In genomic region chr18:22667616-22668422, GRCh38 we compare ENCODE assay signal across 11 cellular contexts.
A peak's percentile ranks its signal among the peaks of the same experiment; 100 is the strongest.
DNase-seq lines count a peak whose midpoint lies in the region; ATAC-seq, FAIRE-seq and TF ChIP-seq lines count a peak whose summit lies in the region.
"Had no signal": no experiment of that assay in that cellular context is flagged by ENCODE, and none has a peak within 500 bp of the region (broad histone marks: within the 10 kb centered on the region; RNA-seq: fewer than 3 reads in every experiment).

No MANE protein-coding gene starts in this region.

- H3K4me3 ChIP-seq in K562: no peak overlapping the region

- no peak for TF ChIP-seq POLR2A in K562 (conservative IDR thresholded peaks at IDR 0.05)

- H4K20me1 ChIP-seq in K562 (replicated peaks; ENCODE audit: control insufficient read depth, insufficient read depth, low read length): no peaks in the 10 kb centered on the region

- peak; percentile 92 for TF ChIP-seq EP300 in K562 (IDR thresholded peaks at IDR 0.05; ENCODE audit: low read length)

- peaks cover 3% of the 10 kb centered on the region for H3K9me1 ChIP-seq in K562 (ENCODE audit: control insufficient read depth, insufficient read depth, low read length)

- H3K27ac ChIP-seq in K562 (ENCODE audit: extremely low read depth, low read depth, low read length): peak overlapping the region; percentile 85

- DNase-seq in K562 (ENCODE audit: extremely low read depth in 1 of 4, low spot score in 3 of 4): peak; percentile 84 to 92 (median 87)
- DNase-seq in pulmonary artery endothelial cell (ENCODE audit: low read depth, low spot score): peak; percentile 88
- no peak for DNase-seq in NCI-H2029 treated with DMSO at 0.1 percent for 48 hours (lab: John Stamatoyannopoulos, UW)
- DNase-seq in hippocampal formation (lab: John Stamatoyannopoulos, UW): no peak
- DNase-seq: right cardiac atrium had no signal

- peak; percentile 68 for ATAC-seq in GM18511 (IDR thresholded peaks at IDR 0.05; ENCODE audit: unreplicated experiment)
- ATAC-seq in HG03520 (IDR thresholded peaks at IDR 0.05; ENCODE audit: unreplicated experiment): peak; percentile 78
- ATAC-seq in K562: peak; percentile 88
- ATAC-seq in GM19452 (IDR thresholded peaks at IDR 0.05; ENCODE audit: unreplicated experiment): no peak
- no peak for ATAC-seq in HG02678 (IDR thresholded peaks at IDR 0.05; ENCODE audit: unreplicated experiment)
- ATAC-seq: Panc1 had no signal

- H2AFZ ChIP-seq in K562 (ENCODE audit: low read depth, low read length): peak overlapping the region; percentile 57

- peaks cover 2% of the 10 kb centered on the region; the same call in 1 of the 2 replicates for H3K9me3 ChIP-seq in K562 (replicated peaks; ENCODE audit: control insufficient read depth, insufficient read depth, low read depth, low read length)

- BruUV-seq in K562 (replicated peaks; lab: Mats Ljungman, UMichigan): no TSS peak

- intact Hi-C loops in K562 (cut with micrococcal nuclease): no loop called here

- 5% methylated on average over 8 of the region's 8 CpGs for WGBS in K562 (ENCODE audit: insufficient coverage, low coverage, missing lambda C conversion rate)

- no peak for TF ChIP-seq CTCF in K562 (IDR thresholded peaks at IDR 0.05 in 2 of 3, conservative IDR thresholded peaks at IDR 0.05 in 1 of 3; ENCODE audit: insufficient read depth in 2 of 3, low read depth in 1 of 3, low read length in 3 of 3)

- peak overlapping the region in 1 of 2 experiments; percentile 48; a peak in 2 of 4 replicates for H3K9ac ChIP-seq in K562 (ENCODE audit: insufficient read depth in 1 of 2, low read depth in 2 of 2, low read length in 2 of 2)

- no peaks in the 10 kb centered on the region for H3K27me3 ChIP-seq in K562 (ENCODE audit: control insufficient read depth in 2 of 2, insufficient read depth in 2 of 2, low read length in 2 of 2)

- H3K4me1 ChIP-seq in K562 (replicated peaks in 1 of 2; ENCODE audit: control insufficient read depth in 2 of 2, insufficient read depth in 2 of 2, low read length in 2 of 2): peaks cover 3 to 30% of the 10 kb centered on the region in 2 experiments; a peak in 4 of 5 replicates

- H3K36me3 ChIP-seq in K562 (ENCODE audit: control insufficient read depth, insufficient read depth, low read length): no peaks in the 10 kb centered on the region

- peak; percentile 93 for FAIRE-seq in K562 (lab: Jason Lieb, UNC)
- FAIRE-seq: GM18507 had no signal

- CTCF ChIA-PET in K562 (lab: Yijun Ruan, JAX; ENCODE audit: low intra/inter-chr PET ratio): no interaction called here

- peak overlapping the region; percentile 64 for H3K4me2 ChIP-seq in K562 (ENCODE audit: insufficient read depth, low read length)

- POLR2A ChIA-PET in K562 (lab: Yijun Ruan, JAX): no interaction called here

- TF ChIP-seq RAD21 in K562 (CRISPR knock-in tag; conservative IDR thresholded peaks at IDR 0.05 in 1 of 2, IDR thresholded peaks at IDR 0.05 in 1 of 2): no peak

- H3K79me2 ChIP-seq in K562 (ENCODE audit: control insufficient read depth, insufficient read depth, low read length): no peaks in the 10 kb centered on the region

- in situ Hi-C loops in K562 (cut with MboI): no loop called here

TF ChIP-seq in K562, 482 proteins besides CTCF, POLR2A, EP300 and RAD21 (continues in another document):
- TF ChIP-seq SETDB1 (IDR thresholded peaks at IDR 0.05; ENCODE audit: low read length): no peak
- TF ChIP-seq RNF2 (IDR thresholded peaks at IDR 0.05): no peak
- TF ChIP-seq ZNF217 (CRISPR knock-in tag; IDR thresholded peaks at IDR 0.05): no peak
- TF ChIP-seq KDM4B (IDR thresholded peaks at IDR 0.05; ENCODE audit: borderline replicate concordance in 2 of 2, low read depth in 1 of 2): no peak
- TF ChIP-seq TRIM24 (IDR thresholded peaks at IDR 0.05): peak; percentile 87 to 92
- no peak for TF ChIP-seq STAG1 (CRISPR knock-in tag; IDR thresholded peaks at IDR 0.05; ENCODE audit: borderline replicate concordance)
- no peak for TF ChIP-seq ZNF436 (CRISPR knock-in tag; IDR thresholded peaks at IDR 0.05)
- TF ChIP-seq ZNF354B (CRISPR knock-in tag; IDR thresholded peaks at IDR 0.05): no peak
- TF ChIP-seq NR2C1 (IDR thresholded peaks at IDR 0.05): no peak
- peak; percentile 20; the same call in 1 of the 2 replicates for TF ChIP-seq NR2C1 (tag; IDR thresholded peaks at IDR 0.05)
- no peak for TF ChIP-seq ZNF76 (CRISPR knock-in tag; IDR thresholded peaks at IDR 0.05; ENCODE audit: borderline replicate concordance)
- TF ChIP-seq ZBED1 (IDR thresholded peaks at IDR 0.05): no peak
- no peak for TF ChIP-seq ZNF668 (CRISPR knock-in tag; IDR thresholded peaks at IDR 0.05)
- peak; percentile 68 for TF ChIP-seq ZBTB12 (CRISPR knock-in tag; IDR thresholded peaks at IDR 0.05)
- no peak for TF ChIP-seq CHCHD3 (CRISPR knock-in tag; IDR thresholded peaks at IDR 0.05)
- peak; percentile 76; the same call in 1 of the 2 replicates for TF ChIP-seq LEF1 (IDR thresholded peaks at IDR 0.05)
- TF ChIP-seq NFXL1 (CRISPR knock-in tag; IDR thresholded peaks at IDR 0.05): no peak
- TF ChIP-seq RUNX1 (IDR thresholded peaks at IDR 0.05; ENCODE audit: low read depth): no peak
- TF ChIP-seq MECOM (CRISPR knock-in tag; IDR thresholded peaks at IDR 0.05): 0 out of 2 replicates have a peak, but pooled peaks have one; percentile 11
- no peak for TF ChIP-seq SMC3 (conservative IDR thresholded peaks at IDR 0.05; ENCODE audit: insufficient read depth, low read depth, low read length)
- TF ChIP-seq SRSF1 (IDR thresholded peaks at IDR 0.05; ENCODE audit: low read depth, low read length): no peak
- no peak for TF ChIP-seq ZNF165 (CRISPR knock-in tag; IDR thresholded peaks at IDR 0.05; ENCODE audit: borderline replicate concordance)
- no peak for TF ChIP-seq ZNF197 (CRISPR knock-in tag; IDR thresholded peaks at IDR 0.05; ENCODE audit: low read depth)
- peak; percentile 58; the same call in 1 of the 2 replicates for TF ChIP-seq CTBP1 (IDR thresholded peaks at IDR 0.05; ENCODE audit: borderline replicate concordance)
- no peak for TF ChIP-seq ZNF785 (CRISPR knock-in tag; IDR thresholded peaks at IDR 0.05)
- no peak for TF ChIP-seq RBM39 (optimal IDR thresholded peaks at IDR 0.05; ENCODE audit: low read depth, low read length)
- no peak for TF ChIP-seq RFX7 (CRISPR knock-in tag; IDR thresholded peaks at IDR 0.05)
- no peak for TF ChIP-seq HCFC1 (IDR thresholded peaks at IDR 0.05; ENCODE audit: low read depth, low read length)
- TF ChIP-seq CAMTA2 (CRISPR knock-in tag; conservative IDR thresholded peaks at IDR 0.05): no peak
- no peak for TF ChIP-seq ZNF780A (CRISPR knock-in tag; IDR thresholded peaks at IDR 0.05)
- peak; percentile 20; the same call in 1 of the 2 replicates for TF ChIP-seq FOXM1 (IDR thresholded peaks at IDR 0.05; ENCODE audit: low read depth)
- TF ChIP-seq FOXM1 (CRISPR knock-in tag; IDR thresholded peaks at IDR 0.05; ENCODE audit: low read depth): no peak
- TF ChIP-seq ARNT (IDR thresholded peaks at IDR 0.05): 0 out of 4 replicates have a peak, but pooled peaks have one; percentile 36 to 60
- TF ChIP-seq CUX1 (CRISPR knock-in tag; IDR thresholded peaks at IDR 0.05): no peak

Comparison
In these comparisons a context has a peak if more than half of its experiments do, and no peak if none do; other contexts are left out.
1. ATAC-seq: peak in GM18511 (single experiment), HG03520 (single experiment) and K562 (single experiment); none in GM19452 (single experiment) and HG02678 (single experiment).
2. DNase-seq: peak in K562 (4 of 4) and pulmonary artery endothelial cell (single experiment); none in NCI-H2029 treated with DMSO at 0.1 percent for 48 hours (single experiment) and hippocampal formation (0 of 2).